In the genomic region with DNA sequence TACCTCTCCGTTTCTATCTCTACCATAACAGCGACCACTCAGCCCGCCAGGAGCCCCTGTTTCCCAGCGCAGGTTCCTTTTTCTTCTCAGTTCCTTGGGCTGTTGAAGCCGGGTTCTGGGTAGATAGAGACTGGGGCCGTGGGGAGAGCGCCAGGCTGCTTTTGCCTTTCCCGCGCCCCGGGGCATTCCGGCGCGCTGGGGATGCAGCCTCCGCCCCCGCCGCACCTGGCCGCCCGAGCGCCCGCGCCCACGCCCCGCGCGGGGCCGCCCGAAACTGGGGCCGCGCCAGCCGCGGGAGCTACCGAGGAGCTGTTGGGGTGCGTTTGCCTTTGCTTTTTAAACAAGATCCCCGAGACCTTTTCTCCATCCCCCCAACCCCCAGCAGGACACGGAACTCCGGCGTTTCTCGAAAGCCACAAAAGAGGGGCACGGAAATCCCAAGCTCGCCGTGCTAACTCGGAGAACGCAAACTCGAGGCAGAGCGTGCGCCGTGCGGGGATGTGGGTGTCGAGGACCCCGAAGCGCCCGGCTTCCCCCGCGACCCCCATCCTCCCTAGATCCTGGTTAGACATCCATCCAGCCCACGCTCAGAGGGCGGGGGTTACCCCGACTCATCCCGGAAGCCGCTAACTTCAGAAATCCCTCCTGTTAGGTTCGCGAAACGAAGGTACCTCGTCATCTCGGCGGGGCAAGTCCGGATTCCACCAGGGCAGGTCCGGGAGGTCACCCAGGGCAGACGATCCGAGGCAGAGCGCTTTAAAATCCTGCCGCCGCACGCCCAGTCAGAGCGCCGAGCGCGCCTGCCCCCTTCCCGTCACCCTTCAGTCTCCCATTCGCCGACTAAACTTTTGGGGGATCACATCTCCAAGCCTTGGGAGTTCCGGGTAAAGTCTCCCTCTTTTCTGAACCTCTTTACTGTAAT, we compare ENCODE assay signal across 10 cellular contexts. TPM values are rescaled to one million over a fixed set of nuclear protein-coding genes. Genes with fewer than 3 reads are reported as not detected.
DNase-seq lines count a peak whose midpoint lies in the region; FAIRE-seq and TF ChIP-seq lines count a peak whose summit lies in the region.
"Had no signal": no experiment of that assay in that cellular context is flagged by ENCODE, and none has a peak within 500 bp of the region (broad histone marks: within the 10 kb centered on the region; RNA-seq: fewer than 3 reads in every experiment).

No MANE protein-coding gene starts in this region.

- H3K4me1 ChIP-seq in mesenchymal stem cell (ENCODE audit: control insufficient read depth, insufficient read depth, low read depth, low read length) = peaks cover 22% of the 10 kb centered on the region
- peaks cover 0 to 34% (median 14%) of the 10 kb centered on the region in 4 donors for H3K4me1 ChIP-seq in tibial nerve

- no peak overlapping the region for H3K4ac ChIP-seq in mesenchymal stem cell (ENCODE audit: low read depth in 1 of 2, low read length in 2 of 2)

- peak overlapping the region; percentile 10 for H3K9ac ChIP-seq in mesenchymal stem cell (ENCODE audit: low read length)

- no peaks in the 10 kb centered on the region for H3K79me1 ChIP-seq in mesenchymal stem cell (replicated peaks; ENCODE audit: low read length, poor library complexity, severe bottlenecking)

- no peak for FAIRE-seq in bronchial epithelial cell (lab: Jason Lieb, UNC)
- FAIRE-seq: A204.1 had no signal

- H2BK12ac ChIP-seq in mesenchymal stem cell (ENCODE audit: low read length in 2 of 2) = no peak overlapping the region

- no peak overlapping the region for H4K8ac ChIP-seq in mesenchymal stem cell (ENCODE audit: low read length)

- WGBS in mesenchymal stem cell = 2% methylated on average over 65 of the region's 81 CpGs
- 0 to 1% methylated on average over 52 to 69 of the region's 81 CpGs for WGBS in tibial nerve, 2 donors

- TF ChIP-seq POLR2A in tibial nerve (IDR thresholded peaks at IDR 0.05) = no peak

- no peak for TF ChIP-seq EP300 in tibial nerve (IDR thresholded peaks at IDR 0.05)

- DNase-seq in DMS 273 (lab: John Stamatoyannopoulos, UW; ENCODE audit: unreplicated experiment) = peak; percentile 54
- DNase-seq in DMS 273 treated with DMSO at 0.1 percent for 48 hours (lab: John Stamatoyannopoulos, UW) = no peak
- peak; percentile 20 for DNase-seq in NCI-H345 treated with DMSO at 0.1 percent for 48 hours (lab: John Stamatoyannopoulos, UW; ENCODE audit: unreplicated experiment)
- DNase-seq in bronchial epithelial cell (ENCODE audit: low read depth) = peak; percentile 4
- no peak for DNase-seq in mesenchymal stem cell
- no peak for DNase-seq in tibial nerve (ENCODE audit: low spot score in 2 of 2)
- DNase-seq in DMS153 treated with DMSO at 0.1 percent for 48 hours (lab: John Stamatoyannopoulos, UW; ENCODE audit: unreplicated experiment) = no peak
- no peak for DNase-seq in CD1c-positive myeloid dendritic cell (ENCODE audit: extremely low spot score)

- H4K91ac ChIP-seq in mesenchymal stem cell (ENCODE audit: low read length) = no peak overlapping the region

- H3K36me3 ChIP-seq in bronchial epithelial cell (ENCODE audit: control insufficient read depth, insufficient read depth, low read length) (no peaks in the 10 kb centered on the region), mesenchymal stem cell (ENCODE audit: control insufficient read depth in 1 of 2, insufficient read depth in 2 of 2, low read depth in 1 of 2, low read length in 2 of 2) (no peaks in the 10 kb centered on the region), tibial nerve (no peaks in the 10 kb centered on the region)

- TF ChIP-seq CTCF in bronchial epithelial cell (IDR thresholded peaks at IDR 0.05; ENCODE audit: insufficient read depth, low read length, severe bottlenecking) (no peak), tibial nerve (IDR thresholded peaks at IDR 0.05) (no peak)

- H2BK5ac ChIP-seq in mesenchymal stem cell (ENCODE audit: low read depth, low read length, poor library complexity, severe bottlenecking) = no peak overlapping the region

- peak overlapping the region in 1 of 2 experiments; percentile 6 for H3K23ac ChIP-seq in mesenchymal stem cell (ENCODE audit: low read length in 2 of 2)

- peak overlapping the region; percentile 59 for H3K4me3 ChIP-seq in bronchial epithelial cell (ENCODE audit: low read depth, low read length)
- H3K4me3 ChIP-seq in mesenchymal stem cell (ENCODE audit: insufficient read depth in 1 of 2, low read depth in 1 of 2, low read length in 2 of 2) = peak overlapping the region; percentile 31 to 85
- peak overlapping the region; percentile 48 to 94 (median 71) for H3K4me3 ChIP-seq in tibial nerve

- H3K14ac ChIP-seq in mesenchymal stem cell (ENCODE audit: low read length in 2 of 2) = no peak overlapping the region

- no peak overlapping the region for H3K27ac ChIP-seq in mesenchymal stem cell (ENCODE audit: low read length, poor library complexity, severe bottlenecking)
- H3K27ac ChIP-seq in tibial nerve = peak overlapping the region in 1 of 4 donors; percentile 81

- H3K9me3 ChIP-seq in mesenchymal stem cell (ENCODE audit: control insufficient read depth, low read length) (no peaks in the 10 kb centered on the region), tibial nerve (no peaks in the 10 kb centered on the region)

- H3K27me3 ChIP-seq in bronchial epithelial cell (ENCODE audit: control insufficient read depth, insufficient read depth, low read length) = peaks cover 24% of the 10 kb centered on the region
- H3K27me3 ChIP-seq in mesenchymal stem cell (ENCODE audit: control insufficient read depth in 1 of 2, insufficient read depth in 1 of 2, low read length in 2 of 2) = peaks cover 71 to 85% of the 10 kb centered on the region in 2 experiments
- peaks cover 0 to 39% of the 10 kb centered on the region in 2 donors for H3K27me3 ChIP-seq in tibial nerve

- H3K18ac ChIP-seq in mesenchymal stem cell (ENCODE audit: low read depth in 1 of 2, low read length in 2 of 2) = no peak overlapping the region

- peak overlapping the region; percentile 97 for H3K4me2 ChIP-seq in mesenchymal stem cell (ENCODE audit: low read length, poor library complexity, severe bottlenecking)

- H2AK5ac ChIP-seq in mesenchymal stem cell (ENCODE audit: low read length, severe bottlenecking) = no peak overlapping the region

- no peak overlapping the region for H2BK120ac ChIP-seq in mesenchymal stem cell (ENCODE audit: low read depth, low read length)

- H2BK15ac ChIP-seq in mesenchymal stem cell (ENCODE audit: low read depth, poor library complexity, severe bottlenecking) = no peak overlapping the region

- H2AFZ ChIP-seq in mesenchymal stem cell (ENCODE audit: low read depth, low read length) = no peak overlapping the region

RNA-seq across cellular contexts. Expression of a gene that starts 1.0 kb away (rescaled TPM):
- total RNA-seq in bronchial epithelial cell = 0.13 TPM in 1 of 2 replicates, not detected in the other
- not detected for polyA plus RNA-seq in mesenchymal stem cell (2013, experiment 1 of 2)
- 0.04 TPM for polyA plus RNA-seq in mesenchymal stem cell (2013, experiment 2 of 2)
- total RNA-seq in tibial nerve = 1 to 10 TPM in 2 of 4 donors, under 1 TPM in 2; 0.59 to 1.5 (median 1.1) TPM
- total RNA-seq: T-helper 1 cell treated with Interleukin-12 subunit alpha and Interleukin-12 subunit beta and Interleukin-4 antibody, amounts not matched to agents 30 ng/mL and 1 ng/mL, for 36 hours had no signal

Comparison
In these comparisons a context has a peak if more than half of its experiments do, and no peak if none do; other contexts are left out.
1. DNase-seq: peak in DMS 273 (single experiment), NCI-H345 treated with DMSO at 0.1 percent for 48 hours (single experiment) and bronchial epithelial cell (single experiment); none in DMS 273 treated with DMSO at 0.1 percent for 48 hours (single experiment), mesenchymal stem cell (single experiment), tibial nerve (0 of 2), DMS153 treated with DMSO at 0.1 percent for 48 hours (single experiment) and CD1c-positive myeloid dendritic cell (single experiment).
2. Peak in every context shown above with its lines, with median percentiles within 50 percentile points of each other: H3K4me3 ChIP-seq.